8 cellular contexts compared by ENCODE assay signal in the genomic region with DNA sequence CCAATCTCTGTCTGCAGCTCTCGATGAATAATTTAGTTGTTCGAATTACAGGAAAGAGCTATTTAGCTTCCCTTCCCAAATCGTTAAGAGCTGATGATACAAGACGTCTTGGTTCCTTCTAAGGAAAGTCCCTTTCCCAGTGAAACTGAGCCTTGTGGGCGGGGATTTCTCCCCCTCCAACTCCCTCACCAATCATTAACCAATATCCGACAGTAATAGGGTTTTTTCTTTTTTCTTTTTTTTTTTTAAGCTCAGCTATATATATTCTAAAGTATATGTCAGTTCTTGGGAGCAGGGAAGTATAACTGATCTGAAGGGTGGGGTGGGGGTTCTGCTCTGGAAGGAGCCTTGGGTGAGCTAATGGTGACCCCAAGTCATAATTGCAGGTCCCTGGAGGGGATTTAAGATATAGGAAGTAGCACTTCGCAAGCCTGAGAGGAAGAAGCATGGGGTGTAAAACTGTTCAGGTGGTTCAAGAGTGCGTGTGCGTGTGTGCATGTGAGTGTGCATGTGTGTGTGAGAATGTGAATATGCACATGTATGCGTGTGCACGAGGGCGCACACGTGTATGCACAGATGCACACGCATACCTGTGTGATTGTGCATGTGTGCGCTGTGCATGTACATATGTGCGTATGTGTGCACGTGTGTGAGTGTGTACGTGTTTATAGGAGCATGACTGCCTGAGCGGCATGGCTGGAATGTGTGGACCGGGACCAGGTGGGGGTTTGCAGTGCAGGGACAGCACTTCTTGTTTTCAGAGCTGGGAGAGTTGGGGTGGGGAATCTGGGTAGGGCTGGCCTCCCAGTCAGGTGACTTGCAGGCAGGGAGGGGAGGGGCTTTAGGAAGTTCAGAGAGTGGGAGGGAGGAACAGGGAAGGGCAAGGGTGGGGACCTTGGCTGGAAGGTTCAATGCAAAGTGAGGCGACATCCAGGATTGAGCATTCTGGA. TPM values are rescaled to one million over a fixed set of nuclear protein-coding genes. Genes with fewer than 3 reads are reported as not detected.
DNase-seq lines count a peak whose midpoint lies in the region; ATAC-seq and TF ChIP-seq lines count a peak whose summit lies in the region.

No MANE protein-coding gene starts in this region.

- ATAC-seq in SK-N-SH treated with all-trans-retinoic acid at 6 μM for 48 hours (0 out of 3 replicates have a peak, but pooled peaks have one; percentile 1), GM21381 (IDR thresholded peaks at IDR 0.05; ENCODE audit: unreplicated experiment) (no peak)

- intact Hi-C loops in stomach (cut with DNase I; ENCODE audit: low total_unique reads), result no loop called here

- no peak for TF ChIP-seq POLR2A in stomach (IDR thresholded peaks at IDR 0.05)

- H3K9me3 ChIP-seq in right atrium auricular region (no peaks in the 10 kb centered on the region), stomach (no peaks in the 10 kb centered on the region)

- peak overlapping the region; percentile 56 for H3K27ac ChIP-seq in right atrium auricular region
- peak overlapping the region; percentile 85 to 96 (median 91) for H3K27ac ChIP-seq in stomach

- H3K27me3 ChIP-seq in right atrium auricular region (no peaks in the 10 kb centered on the region), stomach (peaks cover 0 to 12% (median 0%) of the 10 kb centered on the region in 3 donors)

- H3K27me3 Mint-ChIP-seq in T-helper 1 cell treated with Interleukin-12 subunit alpha and Interleukin-12 subunit beta and Interleukin-4 antibody, amounts not matched to agents 30 μg/mL and 1 μg/mL, for 36 hours (ENCODE audit: low read depth), result no peaks in the 10 kb centered on the region

- H3K36me3 ChIP-seq in right atrium auricular region (no peaks in the 10 kb centered on the region), stomach (no peaks in the 10 kb centered on the region)

- H3K36me3 Mint-ChIP-seq in T-helper 1 cell treated with Interleukin-12 subunit alpha and Interleukin-12 subunit beta and Interleukin-4 antibody, amounts not matched to agents 30 μg/mL and 1 μg/mL, for 36 hours (ENCODE audit: low read depth), result no peaks in the 10 kb centered on the region

- H3K4me3 ChIP-seq in right atrium auricular region (no peak overlapping the region), stomach (peak overlapping the region in 1 of 4 donors; percentile 27)

- H3K27ac Mint-ChIP-seq in T-helper 1 cell treated with Interleukin-12 subunit alpha and Interleukin-12 subunit beta and Interleukin-4 antibody, amounts not matched to agents 30 μg/mL and 1 μg/mL, for 36 hours, result peak overlapping the region; percentile 41

- H3K4me1 ChIP-seq in right atrium auricular region, result peaks cover 0 to 44% of the 10 kb centered on the region in 2 donors
- peaks cover 40 to 61% (median 53%) of the 10 kb centered on the region in 4 donors for H3K4me1 ChIP-seq in stomach

- H3K4me3 Mint-ChIP-seq in T-helper 1 cell treated with Interleukin-12 subunit alpha and Interleukin-12 subunit beta and Interleukin-4 antibody, amounts not matched to agents 30 μg/mL and 1 μg/mL, for 36 hours, result peak overlapping the region; percentile 8

- no peak for TF ChIP-seq EP300 in stomach (IDR thresholded peaks at IDR 0.05)

- DNase-seq in T-helper 1 cell, result no peak
- no peak for DNase-seq in right atrium auricular region (ENCODE audit: low spot score)
- DNase-seq in stomach, result peak; percentile 65
- DNase-seq in retina, result no peak
- no peak for DNase-seq in GF-D8 (lab: John Stamatoyannopoulos, UW)

- no peaks in the 10 kb centered on the region for H3K9me3 Mint-ChIP-seq in T-helper 1 cell treated with Interleukin-12 subunit alpha and Interleukin-12 subunit beta and Interleukin-4 antibody, amounts not matched to agents 30 μg/mL and 1 μg/mL, for 36 hours

- no peak for TF ChIP-seq CTCF in right atrium auricular region (IDR thresholded peaks at IDR 0.05)
- TF ChIP-seq CTCF in stomach (IDR thresholded peaks at IDR 0.05), result no peak

- peaks cover 42% of the 10 kb centered on the region for H3K4me1 Mint-ChIP-seq in T-helper 1 cell treated with Interleukin-12 subunit alpha and Interleukin-12 subunit beta and Interleukin-4 antibody, amounts not matched to agents 30 μg/mL and 1 μg/mL, for 36 hours (ENCODE audit: low read depth)

- 25 to 40% (median 32%) methylated on average over 21 of the region's 21 CpGs for WGBS in stomach, 5 donors

TF ChIP-seq in SK-N-SH treated with all-trans-retinoic acid at 6 μM for 48 hours, 23 proteins besides CTCF, POLR2A, EP300 and RAD21:
- no peak for TF ChIP-seq ISL1 (CRISPR knock-in tag; IDR thresholded peaks at IDR 0.05)
TF ChIP-seq in SK-N-SH treated with all-trans-retinoic acid at 6 μM for 48 hours: peak in this region for 0.

RNA-seq across cellular contexts. Expression of gene SOCS3, which starts 42.7 kb away (rescaled TPM):
- total RNA-seq in right atrium auricular region (10 to 100 TPM; 39.9 to 56.8 TPM), stomach (10 to 100 TPM; 48.4 to 62.9 (median 52.2) TPM)
- polyA plus RNA-seq in stomach, result 10 to 100 TPM; 18.7 to 46.9 (median 39.7) TPM
